In genomic region chr1:159015440-159015909, GRCh38 we compare ENCODE assay signal across 8 cellular contexts. TPM values are rescaled to one million over a fixed set of nuclear protein-coding genes. Genes with fewer than 3 reads are reported as not detected.
DNase-seq lines count a peak whose midpoint lies in the region; ATAC-seq, FAIRE-seq and TF ChIP-seq lines count a peak whose summit lies in the region.

No MANE protein-coding gene starts in this region.

- TF ChIP-seq EP300 in A549 (IDR thresholded peaks at IDR 0.05): no peak

- H3K9me3 ChIP-seq in A549: no peaks in the 10 kb centered on the region

- CTCF ChIA-PET in A549 (lab: Yijun Ruan, JAX): no interaction called here

- 50% methylated on average over 4 of the region's 4 CpGs for WGBS in A549 (ENCODE audit: missing lambda C conversion rate)
- WGBS in adipose tissue, 3 donors: 28 to 55% (median 33%) methylated on average over 4 of the region's 4 CpGs

- no peak overlapping the region for H3K4me2 ChIP-seq in A549

- H3K4me1 Mint-ChIP-seq in immature natural killer cell: peaks cover 77 to 88% of the 10 kb centered on the region in 2 donors

- H3K36me3 Mint-ChIP-seq in immature natural killer cell: peaks cover 38 to 70% (median 43%) of the 10 kb centered on the region in 3 donors

- DNase-seq in A549 (ENCODE audit: low read depth in 1 of 2, low spot score in 1 of 2): peak in 1 of 2 experiments; percentile 65
- peak; percentile 97 for DNase-seq in SKM-1 (lab: John Stamatoyannopoulos, UW; ENCODE audit: unreplicated experiment)
- peak; percentile 56 to 64 (median 61) for DNase-seq in immature natural killer cell
- DNase-seq in stimulated activated CD4-positive, alpha-beta T cell treated with anti-CD3 and anti-CD28 coated beads, TNF-alpha, amount 100 ng/mL, for 24 hours (ENCODE audit: low read depth in 3 of 3): peak in 2 of 3 experiments; percentile 59 to 61
- no peak for DNase-seq in posterior vena cava (ENCODE audit: low spot score)

- H3K4me3 ChIP-seq in A549: no peak overlapping the region

- TF ChIP-seq POLR2A in A549 (IDR thresholded peaks at IDR 0.05; ENCODE audit: low read length): no peak

- H3K27ac Mint-ChIP-seq in immature natural killer cell: peak overlapping the region; percentile 88 to 96 (median 92)

- H3K4me1 ChIP-seq in A549: no peaks in the 10 kb centered on the region

- no peaks in the 10 kb centered on the region for H3K9me3 Mint-ChIP-seq in immature natural killer cell

- FAIRE-seq in A549 (lab: Jason Lieb, UNC): no peak

- no peak for TF ChIP-seq CTCF in A549 (IDR thresholded peaks at IDR 0.05)

- no peak for TF ChIP-seq RAD21 in A549 (conservative IDR thresholded peaks at IDR 0.05 in 1 of 2, IDR thresholded peaks at IDR 0.05 in 1 of 2)

- ATAC-seq in A549 (peak; percentile 84 to 95), GM18909 (IDR thresholded peaks at IDR 0.05; ENCODE audit: poor library complexity, unreplicated experiment) (peak; percentile 94), HG03108 (IDR thresholded peaks at IDR 0.05; ENCODE audit: unreplicated experiment) (peak; percentile 95)

- H3K27ac ChIP-seq in A549 (peak overlapping the region in 1 of 2 experiments; percentile 34; a peak in 1 of 6 replicates), adipose tissue (ENCODE audit: low read depth, low read length) (peak overlapping the region; percentile 22)

- intact Hi-C loops in posterior vena cava (cut with DNase I): no loop called here

- H3K27me3 Mint-ChIP-seq in immature natural killer cell (ENCODE audit: low read depth in 3 of 3): peaks cover 0 to 3% (median 3%) of the 10 kb centered on the region in 3 donors

- POLR2A ChIA-PET in A549 (lab: Yijun Ruan, JAX): no interaction called here

- H3K4me3 Mint-ChIP-seq in immature natural killer cell: peak overlapping the region; percentile 77 to 97 (median 84)

TF ChIP-seq in A549, 52 proteins besides CTCF, POLR2A, EP300 and RAD21:
- TF ChIP-seq ZSCAN20 (CRISPR knock-in tag; IDR thresholded peaks at IDR 0.05): no peak
- no peak for TF ChIP-seq ELK1 (IDR thresholded peaks at IDR 0.05; ENCODE audit: low read depth, low read length)
- no peak for TF ChIP-seq ATOH8 (CRISPR knock-in tag; IDR thresholded peaks at IDR 0.05; ENCODE audit: low read depth)
- TF ChIP-seq MAX (IDR thresholded peaks at IDR 0.05): peak; percentile 80
- TF ChIP-seq MYC (IDR thresholded peaks at IDR 0.05; ENCODE audit: borderline replicate concordance, low read length): no peak

RNA-seq across cellular contexts. Expression of gene IFI16, which starts 5.8 kb away (rescaled TPM):
- 2.7 and 3.3 TPM in 2 replicates for polyA plus RNA-seq in A549 (2011; rRNA removed)
- 0.34 and 0.44 TPM in 2 replicates for polyA plus RNA-seq in A549 (2012; cell fraction: cytosol; rRNA removed)
- polyA plus RNA-seq in A549 (2012; cell fraction: nucleus; rRNA removed): 0.24 and 0.38 TPM in 2 replicates
- polyA plus RNA-seq in A549 (2017; fragmentation: RNase III; extraction: RNeasy Plus Mini Kit Qiagen cat#74134 plus additional on column Dnase treatment): 1.2 to 2.0 TPM (median 1.5 TPM) in 3 replicates
- polyA minus RNA-seq in A549 (2011; rRNA and poly(A)+ RNA removed): 1.5 and 2.2 TPM in 2 replicates
- 100 to 1,000 TPM in 2 of 3 donors, 10 to 100 TPM in 1; 12.5 to 159 (median 140) TPM for polyA plus RNA-seq in adipose tissue
- polyA plus RNA-seq in immature natural killer cell: 100 to 1,000 TPM in 1 of 3 donors, 10 to 100 TPM in 2; 78.8 to 205 (median 80.3) TPM
- 10 to 100 TPM; 99.0 to 99.6 TPM for total RNA-seq in posterior vena cava
